In the genomic region with DNA sequence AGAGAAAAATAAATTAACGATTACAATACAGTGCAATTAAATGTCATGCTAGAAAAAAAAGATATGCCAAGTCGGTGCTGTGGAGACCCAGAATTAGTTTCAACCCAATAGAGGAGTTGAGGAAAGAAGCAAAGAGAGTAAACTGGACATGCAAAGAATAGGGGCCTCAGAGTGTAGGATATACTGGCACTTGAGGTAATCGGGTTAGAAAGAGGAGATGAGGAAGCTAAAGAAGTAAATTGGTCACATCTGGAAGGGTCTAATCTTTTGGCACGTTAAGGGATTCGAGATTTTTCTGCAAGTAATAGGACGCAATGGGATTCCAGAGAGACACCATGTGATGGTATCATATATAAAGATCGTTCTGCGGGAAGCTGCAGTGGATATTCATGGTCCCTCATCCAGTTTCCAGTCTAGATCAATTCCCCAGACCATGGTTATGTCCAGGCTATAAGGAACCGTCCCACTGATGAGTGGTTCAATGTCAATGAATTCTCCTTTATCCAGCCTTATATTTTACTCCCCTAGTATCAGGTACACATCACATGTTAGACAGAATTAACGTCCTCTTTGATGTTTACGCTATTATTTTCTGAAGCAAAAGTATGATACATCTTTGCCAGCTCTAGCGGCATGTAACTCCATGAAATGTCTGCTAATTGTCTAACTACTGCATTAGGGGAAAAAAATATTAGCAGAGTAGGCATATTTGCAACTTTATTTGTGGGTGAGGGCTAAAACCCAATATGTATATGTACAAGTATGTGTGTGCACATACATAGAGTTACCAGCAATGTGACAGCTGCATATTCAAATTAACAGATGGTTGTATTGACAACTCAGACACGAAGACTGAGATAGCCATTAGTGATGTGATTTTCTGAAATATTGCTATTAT, we compare ENCODE assay signal across 8 cellular contexts. TPM values are rescaled to one million over a fixed set of nuclear protein-coding genes. Genes with fewer than 3 reads are reported as not detected.
DNase-seq lines count a peak whose midpoint lies in the region; ATAC-seq and TF ChIP-seq lines count a peak whose summit lies in the region.

No MANE protein-coding gene starts in this region.

- TF ChIP-seq CTCF in SK-N-SH (IDR thresholded peaks at IDR 0.05) (no peak), osteoblast (IDR thresholded peaks at IDR 0.05; ENCODE audit: extremely low read depth, low read depth, low read length) (no peak)

- H3K27me3 ChIP-seq in BLaER1 (no peaks in the 10 kb centered on the region), GM23248 (replicated peaks; ENCODE audit: insufficient read depth) (no peaks in the 10 kb centered on the region), SK-N-SH (ENCODE audit: insufficient read depth) (no peaks in the 10 kb centered on the region), osteoblast (ENCODE audit: insufficient read depth, low read length) (no peaks in the 10 kb centered on the region)

- peaks cover 36% of the 10 kb centered on the region for H3K4me1 ChIP-seq in BLaER1
- peaks cover 4% of the 10 kb centered on the region; the same call in 1 of the 2 replicates for H3K4me1 ChIP-seq in GM23248 (ENCODE audit: insufficient read depth)
- H3K4me1 ChIP-seq in SK-N-SH (ENCODE audit: control insufficient read depth in 1 of 2, insufficient read depth in 2 of 2, low read depth in 1 of 2, low read length in 1 of 2), result peaks cover 0 to 5% of the 10 kb centered on the region in 2 experiments; a peak in 2 of 4 replicates
- peaks cover 9% of the 10 kb centered on the region for H3K4me1 ChIP-seq in osteoblast (ENCODE audit: insufficient read depth, low read length)

- H4K20me1 ChIP-seq in BLaER1 (no peaks in the 10 kb centered on the region), GM23248 (ENCODE audit: insufficient read depth) (no peaks in the 10 kb centered on the region), SK-N-SH (ENCODE audit: insufficient read depth) (no peaks in the 10 kb centered on the region), osteoblast (ENCODE audit: insufficient read depth, low read length) (no peaks in the 10 kb centered on the region)

- DNase-seq in GM23248 (peak; percentile 40), SK-N-SH (peak; percentile 14), fibroblast of gingiva (ENCODE audit: low read depth) (peak; percentile 12), osteoblast (ENCODE audit: insufficient read length, low spot score, missing footprints) (no peak), NCI-H187 treated with DMSO at 0.1 percent for 48 hours (lab: John Stamatoyannopoulos, UW) (no peak)
- DNase-seq in effector CD8-positive, alpha-beta T cell (lab: John Stamatoyannopoulos, UW), result no peak

- H3K27ac ChIP-seq in BLaER1, result peak overlapping the region; percentile 90
- H3K27ac ChIP-seq in GM23248, result peak overlapping the region; percentile 98
- peak overlapping the region; percentile 94 to 99 for H3K27ac ChIP-seq in SK-N-SH (ENCODE audit: low read depth in 2 of 2, low read length in 1 of 2)
- H3K27ac ChIP-seq in osteoblast (ENCODE audit: low read depth, low read length), result peak overlapping the region; percentile 99

- H3K9me3 ChIP-seq in BLaER1, result no peaks in the 10 kb centered on the region
- H3K9me3 ChIP-seq in GM23248 (ENCODE audit: low read depth), result no peaks in the 10 kb centered on the region
- no peaks in the 10 kb centered on the region for H3K9me3 ChIP-seq in SK-N-SH
- H3K9me3 ChIP-seq in osteoblast (ENCODE audit: low read depth, low read length), result no peaks in the 10 kb centered on the region

- TF ChIP-seq EP300 in SK-N-SH (IDR thresholded peaks at IDR 0.05; ENCODE audit: borderline replicate concordance in 1 of 2, low read depth in 1 of 2, low read length in 1 of 2), result no peak

- TF ChIP-seq RAD21 in SK-N-SH (IDR thresholded peaks at IDR 0.05; ENCODE audit: low read length), result no peak

- POLR2A ChIA-PET in SK-N-SH (lab: Yijun Ruan, JAX), result no interaction called here

- H2AFZ ChIP-seq in GM23248 (peak overlapping the region; percentile 97), SK-N-SH (ENCODE audit: low read depth) (peak overlapping the region; percentile 95), osteoblast (ENCODE audit: low read length) (peak overlapping the region; percentile 98)

- peak overlapping the region; percentile 83 for H3K4me2 ChIP-seq in BLaER1
- peak overlapping the region; percentile 99 for H3K4me2 ChIP-seq in GM23248 (ENCODE audit: unreplicated experiment)
- peak overlapping the region; percentile 78 for H3K4me2 ChIP-seq in SK-N-SH
- H3K4me2 ChIP-seq in osteoblast (ENCODE audit: insufficient read depth, low read length), result peak overlapping the region; percentile 76

- H3F3A ChIP-seq in GM23248 (ENCODE audit: insufficient read depth) (peaks cover 4% of the 10 kb centered on the region; the same call in 1 of the 2 replicates), SK-N-SH (replicated peaks; ENCODE audit: insufficient read depth) (no peaks in the 10 kb centered on the region)

- H3K79me2 ChIP-seq in GM23248 (ENCODE audit: insufficient read depth) (peaks cover 20% of the 10 kb centered on the region), SK-N-SH (ENCODE audit: insufficient read depth) (0 out of 2 replicates have a peak, but pooled peaks cover 5% of the 10 kb centered on the region), osteoblast (ENCODE audit: insufficient read depth, low read length) (peaks cover 4% of the 10 kb centered on the region)

- no peak for ATAC-seq in HG03571 (IDR thresholded peaks at IDR 0.05; ENCODE audit: unreplicated experiment)

- H3K9me2 ChIP-seq in GM23248 (ENCODE audit: insufficient read depth), result no peaks in the 10 kb centered on the region
- no peaks in the 10 kb centered on the region for H3K9me2 ChIP-seq in SK-N-SH

- H3K36me3 ChIP-seq in BLaER1 (no peaks in the 10 kb centered on the region), GM23248 (ENCODE audit: low read depth) (no peaks in the 10 kb centered on the region), SK-N-SH (replicated peaks in 1 of 2; ENCODE audit: control insufficient read depth in 1 of 2, insufficient read depth in 2 of 2, low read length in 1 of 2) (no peaks in the 10 kb centered on the region), osteoblast (ENCODE audit: insufficient read depth, low read length) (no peaks in the 10 kb centered on the region)

- peak overlapping the region; percentile 76 for H3K4me3 ChIP-seq in BLaER1
- peak overlapping the region; percentile 95 for H3K4me3 ChIP-seq in GM23248
- peak overlapping the region; percentile 85 to 87 for H3K4me3 ChIP-seq in SK-N-SH (ENCODE audit: low read depth in 2 of 2, low read length in 1 of 2)
- H3K4me3 ChIP-seq in osteoblast (ENCODE audit: insufficient read depth, low read length), result peak overlapping the region; percentile 86

- H3K9ac ChIP-seq in BLaER1 (peak overlapping the region; percentile 79), GM23248 (peak overlapping the region; percentile 98), SK-N-SH (peak overlapping the region; percentile 89)

- in situ Hi-C loops in GM23248 (cut with MboI), result no loop called here

- CTCF ChIA-PET in SK-N-SH (lab: Yijun Ruan, JAX), result no interaction called here

- WGBS in GM23248 (ENCODE audit: low coverage in 1 of 2, low lambda C conversion rate in 2 of 2, missing lambda C conversion rate in 2 of 2), 2 experiments, result 47 to 50% methylated on average over 13 of the region's 13 CpGs
- 43% methylated on average over 13 of the region's 13 CpGs for WGBS in SK-N-SH (ENCODE audit: low lambda C conversion rate)

TF ChIP-seq in SK-N-SH, 30 proteins besides CTCF, POLR2A, EP300 and RAD21 (continues in another document):
- TF ChIP-seq, protein P1, sequence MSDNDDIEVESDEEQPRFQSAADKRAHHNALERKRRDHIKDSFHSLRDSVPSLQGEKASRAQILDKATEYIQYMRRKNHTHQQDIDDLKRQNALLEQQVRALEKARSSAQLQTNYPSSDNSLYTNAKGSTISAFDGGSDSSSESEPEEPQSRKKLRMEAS (IDR thresholded peaks at IDR 0.05; ENCODE audit: low read depth), result no peak
- TF ChIP-seq ZBTB33 (IDR thresholded peaks at IDR 0.05; ENCODE audit: borderline replicate concordance, low read depth), result no peak

RNA-seq across cellular contexts. Expression of gene TBC1D32, which starts 1.1 kb away (rescaled TPM):
- total RNA-seq in GM23248 (2014; rRNA removed; shearing (Covaris generic)), result 9.0 and 14.2 TPM in 2 replicates
- polyA plus RNA-seq in GM23248 (2016; fragmentation: Nextera tagmentation; extraction: Ambion mirVana) (4.7 and 4.9 TPM in 2 replicates), SK-N-SH (2012; rRNA removed) (2.3 and 4.5 TPM in 2 replicates)
- polyA plus RNA-seq in SK-N-SH (2012; cell fraction: cytosol; rRNA removed), result 2.4 and 3.0 TPM in 2 replicates
- 6.6 and 19.1 TPM in 2 replicates for polyA plus RNA-seq in SK-N-SH (2012; cell fraction: nucleus; rRNA removed)
- 15.9 and 17.4 TPM in 2 replicates for total RNA-seq in osteoblast

Comparison
In these comparisons a context has a peak if more than half of its experiments do, and no peak if none do; other contexts are left out.
1. DNase-seq: peak in GM23248 (single experiment), SK-N-SH (single experiment) and fibroblast of gingiva (single experiment); none in osteoblast (single experiment), effector CD8-positive, alpha-beta T cell (single experiment) and NCI-H187 treated with DMSO at 0.1 percent for 48 hours (single experiment).
2. Peak in every context shown above with its lines, with median percentiles within 50 percentile points of each other: H3K27ac ChIP-seq, H3K4me2 ChIP-seq, H3K4me3 ChIP-seq, H3K9ac ChIP-seq and H2AFZ ChIP-seq.